In genomic region chr1:241600496-241600901, GRCh38 we compare ENCODE assay signal across 11 cellular contexts. TPM values are rescaled to one million over a fixed set of nuclear protein-coding genes. Genes with fewer than 3 reads are reported as not detected.
A peak's percentile ranks its signal among the peaks of the same experiment; 100 is the strongest.
DNase-seq lines count a peak whose midpoint lies in the region; ATAC-seq, FAIRE-seq and TF ChIP-seq lines count a peak whose summit lies in the region.
"Had no signal": no experiment of that assay in that cellular context is flagged by ENCODE, and none has a peak within 500 bp of the region (broad histone marks: within the 10 kb centered on the region; RNA-seq: fewer than 3 reads in every experiment).

No MANE protein-coding gene starts in this region.

- H3K4me1 Mint-ChIP-seq in activated T-helper 2 cell treated with anti-CD3 and anti-CD28 coated beads, Interferon-gamma antibody, Interleukin-2, Interleukin-4, amounts not matched to agents 10 μg/mL and 5 μg/mL and 100 μg/mL, durations not matched to agents 14 hours and 24 hours and 36 hours (ENCODE audit: low read depth) = peaks cover 6% of the 10 kb centered on the region

- DNase-seq in GM12892 (ENCODE audit: insufficient read length) (no peak), fibroblast of mammary gland (ENCODE audit: low read depth) (peak; percentile 80), NCI-H1092 treated with DMSO at 0.1 percent for 48 hours (lab: John Stamatoyannopoulos, UW) (no peak), SHP77 treated with DMSO at 0.1 percent for 48 hours (lab: John Stamatoyannopoulos, UW) (no peak)
- no peak for DNase-seq in activated T-helper 2 cell treated with anti-CD3 and anti-CD28 coated beads, Interferon-gamma antibody, Interleukin-2, Interleukin-4, amounts not matched to agents 10 μg/mL and 5 μg/mL and 100 μg/mL, durations not matched to agents 14 hours and 24 hours and 36 hours (ENCODE audit: low spot score)
- no peak for DNase-seq in central memory CD4-positive, alpha-beta T cell

- H3K27me3 Mint-ChIP-seq in activated T-helper 2 cell treated with anti-CD3 and anti-CD28 coated beads, Interferon-gamma antibody, Interleukin-2, Interleukin-4, amounts not matched to agents 10 μg/mL and 5 μg/mL and 100 μg/mL, durations not matched to agents 14 hours and 24 hours and 36 hours (ENCODE audit: low read depth) = no peaks in the 10 kb centered on the region

- no peak overlapping the region for H3K4me3 ChIP-seq in fibroblast of mammary gland (ENCODE audit: control insufficient read depth, low read depth, low read length)
- H3K4me3 ChIP-seq: ascending aorta, SJSA1 had no signal

- no peak for TF ChIP-seq POLR2A in GM12892 (IDR thresholded peaks at IDR 0.05; ENCODE audit: low read depth, low read length)

- ATAC-seq in GM21447 (IDR thresholded peaks at IDR 0.05; ENCODE audit: unreplicated experiment) = peak; percentile 93
- peak; percentile 92 for ATAC-seq in HG03378 (IDR thresholded peaks at IDR 0.05; ENCODE audit: unreplicated experiment)
- ATAC-seq: left lobe of liver had no signal

- peaks cover 17% of the 10 kb centered on the region for H3K36me3 Mint-ChIP-seq in activated T-helper 2 cell treated with anti-CD3 and anti-CD28 coated beads, Interferon-gamma antibody, Interleukin-2, Interleukin-4, amounts not matched to agents 10 μg/mL and 5 μg/mL and 100 μg/mL, durations not matched to agents 14 hours and 24 hours and 36 hours (ENCODE audit: low read depth)

- H3K9me3 Mint-ChIP-seq in activated T-helper 2 cell treated with anti-CD3 and anti-CD28 coated beads, Interferon-gamma antibody, Interleukin-2, Interleukin-4, amounts not matched to agents 10 μg/mL and 5 μg/mL and 100 μg/mL, durations not matched to agents 14 hours and 24 hours and 36 hours = no peaks in the 10 kb centered on the region

- H3K27ac Mint-ChIP-seq in activated T-helper 2 cell treated with anti-CD3 and anti-CD28 coated beads, Interferon-gamma antibody, Interleukin-2, Interleukin-4, amounts not matched to agents 10 μg/mL and 5 μg/mL and 100 μg/mL, durations not matched to agents 14 hours and 24 hours and 36 hours = no peak overlapping the region

- H3K4me3 Mint-ChIP-seq in activated T-helper 2 cell treated with anti-CD3 and anti-CD28 coated beads, Interferon-gamma antibody, Interleukin-2, Interleukin-4, amounts not matched to agents 10 μg/mL and 5 μg/mL and 100 μg/mL, durations not matched to agents 14 hours and 24 hours and 36 hours (ENCODE audit: low read depth) = no peak overlapping the region

- no peak for TF ChIP-seq CTCF in fibroblast of mammary gland (conservative IDR thresholded peaks at IDR 0.05; ENCODE audit: control insufficient read depth, insufficient read depth, low read depth, low read length)

- intact Hi-C loops in activated T-helper 2 cell treated with anti-CD3 and anti-CD28 coated beads, Interferon-gamma antibody, Interleukin-2, Interleukin-4, amounts not matched to agents 10 μg/mL and 5 μg/mL and 100 μg/mL, durations not matched to agents 14 hours and 24 hours and 36 hours (cut with micrococcal nuclease) = no loop called here

- peak; percentile 87 for FAIRE-seq in GM12892 (lab: Jason Lieb, UNC)

RNA-seq across cellular contexts. Expression of gene CHML, which starts 39.7 kb away (rescaled TPM):
- polyA plus RNA-seq in GM12892 (2012; ENCODE audit: missing spikeins) = 7.7 TPM
- 18.7 and 20.2 TPM in 2 replicates for total RNA-seq in activated T-helper 2 cell treated with anti-CD3 and anti-CD28 coated beads, Interferon-gamma antibody, Interleukin-2, Interleukin-4, amounts not matched to agents 10 μg/mL and 5 μg/mL and 100 μg/mL, durations not matched to agents 14 hours and 24 hours and 36 hours

RNA-seq across cellular contexts. Expression of gene OPN3, which starts 39.7 kb away (rescaled TPM):
- 10.3 TPM for polyA plus RNA-seq in GM12892 (2012; ENCODE audit: missing spikeins)
- total RNA-seq in activated T-helper 2 cell treated with anti-CD3 and anti-CD28 coated beads, Interferon-gamma antibody, Interleukin-2, Interleukin-4, amounts not matched to agents 10 μg/mL and 5 μg/mL and 100 μg/mL, durations not matched to agents 14 hours and 24 hours and 36 hours = 15.1 and 17.5 TPM in 2 replicates

RNA-seq across cellular contexts. Expression of gene WDR64, which starts 51.6 kb away (rescaled TPM):
- not detected for polyA plus RNA-seq in GM12892 (2012; ENCODE audit: missing spikeins)
- not detected in 2 replicates for total RNA-seq in activated T-helper 2 cell treated with anti-CD3 and anti-CD28 coated beads, Interferon-gamma antibody, Interleukin-2, Interleukin-4, amounts not matched to agents 10 μg/mL and 5 μg/mL and 100 μg/mL, durations not matched to agents 14 hours and 24 hours and 36 hours
- total RNA-seq: ascending aorta had no signal
